In genomic region chr6:127938701-127939100, GRCh38 we compare ENCODE assay signal across 10 cellular contexts. TPM values are rescaled to one million over a fixed set of nuclear protein-coding genes. Genes with fewer than 3 reads are reported as not detected.
DNase-seq lines count a peak whose midpoint lies in the region; ATAC-seq and TF ChIP-seq lines count a peak whose summit lies in the region.
"Had no signal": no experiment of that assay in that cellular context is flagged by ENCODE, and none has a peak within 500 bp of the region (broad histone marks: within the 10 kb centered on the region; RNA-seq: fewer than 3 reads in every experiment).

No MANE protein-coding gene starts in this region.

- TF ChIP-seq EP300 in gastroesophageal sphincter (IDR thresholded peaks at IDR 0.05), result no peak

- no peaks in the 10 kb centered on the region for H3K27me3 Mint-ChIP-seq in nephron progenitor cell (ENCODE audit: low read depth, poor library complexity)

- H3K9me3 Mint-ChIP-seq in nephron progenitor cell, result no peaks in the 10 kb centered on the region

- DNase-seq in EL (peak; percentile 65), MM.1S (peak; percentile 36), astrocyte of the hippocampus (ENCODE audit: low read depth, low spot score) (peak; percentile 48), lung microvascular endothelial cell (ENCODE audit: low read depth in 2 of 2) (peak; percentile 66 to 76), HuH-7.5 (ENCODE audit: low spot score) (no peak), nephron progenitor cell (no peak)
- DNase-seq: heart left ventricle, NCI-H524 had no signal

- no peaks in the 10 kb centered on the region for H3K4me1 Mint-ChIP-seq in nephron progenitor cell

- no peaks in the 10 kb centered on the region for H3K36me3 Mint-ChIP-seq in nephron progenitor cell (ENCODE audit: low read depth)

- no peak for TF ChIP-seq CTCF in MM.1S (IDR thresholded peaks at IDR 0.05; ENCODE audit: low read length)
- TF ChIP-seq CTCF in nephron progenitor cell (IDR thresholded peaks at IDR 0.05), result no peak
- TF ChIP-seq CTCF in gastroesophageal sphincter (IDR thresholded peaks at IDR 0.05), result no peak

- H3K79me2 ChIP-seq in MM.1S (ENCODE audit: low read length), result no peaks in the 10 kb centered on the region

- H3K36me3 ChIP-seq in MM.1S (replicated peaks; ENCODE audit: insufficient read depth, low read length) (no peaks in the 10 kb centered on the region), gastroesophageal sphincter (no peaks in the 10 kb centered on the region)
- H3K36me3 ChIP-seq: heart left ventricle had no signal

- no peaks in the 10 kb centered on the region for H3K27me3 ChIP-seq in MM.1S (replicated peaks; ENCODE audit: insufficient read depth, low read length)
- no peaks in the 10 kb centered on the region for H3K27me3 ChIP-seq in gastroesophageal sphincter
- H3K27me3 ChIP-seq: heart left ventricle had no signal

- H3K9ac ChIP-seq in MM.1S (ENCODE audit: low read length), result no peak overlapping the region

- ATAC-seq in GM18505 (IDR thresholded peaks at IDR 0.05; ENCODE audit: unreplicated experiment) (no peak), gastroesophageal sphincter (no peak)
- ATAC-seq: heart left ventricle had no signal

- 0 out of 2 replicates have a peak, but pooled peaks cover 3% of the 10 kb centered on the region for H3F3A ChIP-seq in MM.1S (ENCODE audit: insufficient read depth, low read length)

- no peaks in the 10 kb centered on the region for H4K20me1 ChIP-seq in MM.1S (ENCODE audit: insufficient read depth, low read length)

- no peak overlapping the region for H3K27ac Mint-ChIP-seq in nephron progenitor cell

- H3K9me3 ChIP-seq in MM.1S (replicated peaks; ENCODE audit: insufficient read depth, low read length), result no peaks in the 10 kb centered on the region
- no peaks in the 10 kb centered on the region for H3K9me3 ChIP-seq in gastroesophageal sphincter

- no peak overlapping the region for H3K4me2 ChIP-seq in MM.1S (ENCODE audit: low read depth, low read length)

- no peak overlapping the region for H2AFZ ChIP-seq in MM.1S (ENCODE audit: low read length)

- H3K4me3 Mint-ChIP-seq in nephron progenitor cell, result no peak overlapping the region

- no peak for TF ChIP-seq POLR2A in GM18505 (IDR thresholded peaks at IDR 0.05; ENCODE audit: borderline replicate concordance, extremely low read depth, insufficient read depth, insufficient read length)
- no peak for TF ChIP-seq POLR2A in gastroesophageal sphincter (IDR thresholded peaks at IDR 0.05)

- no peak overlapping the region for H3K27ac ChIP-seq in MM.1S (ENCODE audit: low read length)
- H3K27ac ChIP-seq in gastroesophageal sphincter, result no peak overlapping the region
- H3K27ac ChIP-seq: heart left ventricle had no signal

- no peaks in the 10 kb centered on the region for H3K9me2 ChIP-seq in MM.1S (replicated peaks; ENCODE audit: insufficient read depth, low read length)

- H3K4me3 ChIP-seq in MM.1S (ENCODE audit: low read length) (no peak overlapping the region), gastroesophageal sphincter (no peak overlapping the region)
- H3K4me3 ChIP-seq: heart left ventricle had no signal

- peaks cover 13% of the 10 kb centered on the region for H3K4me1 ChIP-seq in MM.1S (ENCODE audit: low read length)
- no peaks in the 10 kb centered on the region for H3K4me1 ChIP-seq in gastroesophageal sphincter

RNA-seq across cellular contexts. Expression of gene THEMIS, which starts 37.8 kb away (rescaled TPM):
- not detected in 2 replicates for total RNA-seq in lung microvascular endothelial cell
- 1 to 10 TPM in 1 of 4 donors, under 1 TPM in 3; 0.27 to 1.6 (median 0.69) TPM for total RNA-seq in gastroesophageal sphincter

Comparison
In these comparisons a context has a peak if more than half of its experiments do, and no peak if none do; other contexts are left out.
1. DNase-seq: peak in EL (single experiment), MM.1S (single experiment), astrocyte of the hippocampus (single experiment) and lung microvascular endothelial cell (2 of 2); none in HuH-7.5 (single experiment) and nephron progenitor cell (single experiment).